In the genomic region with DNA sequence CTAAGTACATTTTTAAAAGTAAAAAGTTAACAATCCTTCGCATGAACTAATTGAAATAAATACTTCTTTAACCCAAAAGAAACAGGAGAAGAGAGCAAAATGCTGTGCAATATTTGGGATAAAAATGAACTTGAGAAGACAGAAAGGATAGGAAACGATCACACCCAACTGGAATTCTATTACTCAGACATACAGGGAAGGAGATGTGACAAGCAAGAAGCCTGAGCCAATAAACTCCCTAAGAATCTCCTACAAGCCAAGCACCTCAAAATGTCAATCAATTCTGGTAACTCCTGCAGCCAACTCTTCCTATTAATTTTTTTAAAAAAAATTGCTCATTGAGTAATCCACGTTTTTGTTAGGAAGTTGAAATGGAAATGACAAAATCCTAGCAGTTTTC, we compare ENCODE assay signal across 15 cellular contexts.
DNase-seq lines count a peak whose midpoint lies in the region; ATAC-seq and TF ChIP-seq lines count a peak whose summit lies in the region.
"Had no signal": no experiment of that assay in that cellular context is flagged by ENCODE, and none has a peak within 500 bp of the region (broad histone marks: within the 10 kb centered on the region; RNA-seq: fewer than 3 reads in every experiment).

No MANE protein-coding gene starts in this region.

- in situ Hi-C loops in brain microvascular endothelial cell (cut with HindIII; ENCODE audit: low pct_ligation_motif_present, low sequenced_read_pairs) = no loop called here

- no peaks in the 10 kb centered on the region for H3K79me1 ChIP-seq in mesendoderm (ENCODE audit: low read length)

- H3K18ac ChIP-seq in mesendoderm (ENCODE audit: low read length) = no peak overlapping the region

- H3K4me3 ChIP-seq in brain microvascular endothelial cell (ENCODE audit: low read depth, low read length) (no peak overlapping the region), mesendoderm (ENCODE audit: low read length) (no peak overlapping the region)

- ATAC-seq in T-helper 17 cell = no peak
- ATAC-seq in GM21367 (IDR thresholded peaks at IDR 0.05; ENCODE audit: unreplicated experiment) = no peak

- no peaks in the 10 kb centered on the region for H3K9me3 ChIP-seq in T-helper 17 cell (ENCODE audit: control insufficient read depth, low read length, poor library complexity, severe bottlenecking)

- H4K5ac ChIP-seq in mesendoderm (ENCODE audit: low read length) = no peak overlapping the region

- H3K4me2 ChIP-seq in mesendoderm (ENCODE audit: low read length) = no peak overlapping the region

- no peak overlapping the region for H2AK5ac ChIP-seq in mesendoderm (ENCODE audit: low read length)

- no peak overlapping the region for H3K9ac ChIP-seq in mesendoderm (ENCODE audit: low read length)

- no peaks in the 10 kb centered on the region for H3K4me1 ChIP-seq in mesendoderm (ENCODE audit: control insufficient read depth, low read depth, low read length)

- peak; percentile 15 for DNase-seq in GM04503 (ENCODE audit: low read depth)
- DNase-seq in M059J (ENCODE audit: low read depth) = peak; percentile 11
- peak; percentile 26 for DNase-seq in brain microvascular endothelial cell
- DNase-seq in mesendoderm = peak; percentile 32
- no peak for DNase-seq in DMS79 treated with DMSO at 0.1 percent for 48 hours (lab: John Stamatoyannopoulos, UW)
- no peak for DNase-seq in NCI-H1436 (lab: John Stamatoyannopoulos, UW)
- DNase-seq in T-helper 17 cell = no peak
- DNase-seq: activated CD4-positive, alpha-beta T cell treated with anti-CD3 and anti-CD28 coated beads for 48 hours; activated CD8-positive, alpha-beta memory T cell treated with anti-CD3 and anti-CD28 coated beads, Interleukin-2, amount 50 U/mL, for 4 hours; activated gamma-delta T cell; nephron progenitor cell; NK-92 treated with Interleukin-12 subunit alpha and Interleukin-12 subunit beta, amount 100 ng/mL, for 24 hours; small intestine; stimulated activated CD8-positive, alpha-beta memory T cell treated with anti-CD3 and anti-CD28 coated beads, Interleukin-4, amount 100 ng/mL, for 48 hours had no signal

- no peaks in the 10 kb centered on the region for H3K27me3 Mint-ChIP-seq in T-helper 17 cell

- peaks cover 5% of the 10 kb centered on the region for H3K4me1 Mint-ChIP-seq in T-helper 17 cell
- H3K4me1 Mint-ChIP-seq: nephron progenitor cell had no signal

- H3K36me3 ChIP-seq in brain microvascular endothelial cell (replicated peaks) (no peaks in the 10 kb centered on the region), mesendoderm (ENCODE audit: control insufficient read depth, insufficient read depth, low read length) (no peaks in the 10 kb centered on the region)

- H3K4me3 Mint-ChIP-seq in T-helper 17 cell = no peak overlapping the region
- H3K4me3 Mint-ChIP-seq: nephron progenitor cell had no signal

- H2BK5ac ChIP-seq in mesendoderm (ENCODE audit: low read length) = no peak overlapping the region

- no peak overlapping the region for H4K8ac ChIP-seq in mesendoderm (ENCODE audit: low read depth, low read length)

- no peak overlapping the region for H3K27ac Mint-ChIP-seq in T-helper 17 cell
- H3K27ac Mint-ChIP-seq: nephron progenitor cell had no signal

- H3K27me3 ChIP-seq in brain microvascular endothelial cell (replicated peaks) (no peaks in the 10 kb centered on the region), mesendoderm (ENCODE audit: insufficient read depth, low read length, poor library complexity) (no peaks in the 10 kb centered on the region)

- no peak overlapping the region for H2BK120ac ChIP-seq in mesendoderm (ENCODE audit: low read depth, low read length)

- no CpG with 5 or more reads among the region's 3 CpGs for WGBS in mesendoderm (ENCODE audit: extremely low coverage, insufficient coverage, low lambda C conversion rate)

- H3K36me3 Mint-ChIP-seq in T-helper 17 cell (ENCODE audit: low read depth) = peaks cover 5% of the 10 kb centered on the region

- no peak overlapping the region for H3K27ac ChIP-seq in brain microvascular endothelial cell
- H3K27ac ChIP-seq in mesendoderm (ENCODE audit: low read depth, low read length) = no peak overlapping the region

- H3K4ac ChIP-seq in mesendoderm (ENCODE audit: low read depth, low read length) = no peak overlapping the region

- no peak for TF ChIP-seq CTCF in brain microvascular endothelial cell (IDR thresholded peaks at IDR 0.05; ENCODE audit: low read depth, low read length, missing control alignments)

- no peak overlapping the region for H2BK15ac ChIP-seq in mesendoderm (replicated peaks; ENCODE audit: low read depth)

- H3K79me2 ChIP-seq in mesendoderm (ENCODE audit: control insufficient read depth, insufficient read depth, low read length) = no peaks in the 10 kb centered on the region

- H3K23ac ChIP-seq in mesendoderm (ENCODE audit: low read length) = no peak overlapping the region

- no peak overlapping the region for H3K56ac ChIP-seq in mesendoderm (ENCODE audit: low read length)

Comparison
In these comparisons a context has a peak if more than half of its experiments do, and no peak if none do; other contexts are left out.
1. DNase-seq: peak in GM04503 (single experiment), M059J (single experiment), brain microvascular endothelial cell (single experiment) and mesendoderm (single experiment); none in DMS79 treated with DMSO at 0.1 percent for 48 hours (single experiment), NCI-H1436 (single experiment) and T-helper 17 cell (0 of 3).